Comparison of ENCODE assay signal across 7 cellular contexts in genomic region chr5:21550916-21551315, GRCh38.
DNase-seq lines count a peak whose midpoint lies in the region; TF ChIP-seq lines count a peak whose summit lies in the region.
"Not testable (repeated sequence)": the region's sequence is repeated elsewhere in the genome, so short reads cannot be mapped to it uniquely, and the experiment has no call there.

No MANE protein-coding gene starts in this region.

- H3K27ac ChIP-seq in dorsolateral prefrontal cortex (peak overlapping the region in 54 of 59 donors; percentile 37 to 88 (median 74)), temporal lobe (ENCODE audit: low read depth, low read length) (peak overlapping the region; percentile 50)

- H3K27me3 ChIP-seq in dorsolateral prefrontal cortex, result not testable (repeated sequence)

- in situ Hi-C loops in SK-MEL-5 (cut with HindIII; ENCODE audit: low pct_unique_long_range_greater_than_20kb, low sequenced_read_pairs), result not testable (repeated sequence)

- peak overlapping the region in 25 of 59 donors; percentile 5 to 49 (median 23) for H3K4me3 ChIP-seq in dorsolateral prefrontal cortex

- TF ChIP-seq CTCF in dorsolateral prefrontal cortex (IDR thresholded peaks at IDR 0.05 in 54 of 56, conservative IDR thresholded peaks at IDR 0.05 in 2 of 56; ENCODE audit: low read depth in 1 of 56, partially characterized antibody in 56 of 56), result peak in 3 of 56 donors; percentile 5 to 21 (median 12)

- DNase-seq in Ammon's horn (ENCODE audit: low spot score), result peak; percentile 46
- DNase-seq in SK-MEL-5 (ENCODE audit: low read depth, low spot score), result peak; percentile 27
- not testable (repeated sequence) for DNase-seq in dorsolateral prefrontal cortex
- DNase-seq in hippocampal formation (lab: John Stamatoyannopoulos, UW), result peak; percentile 5 to 21
- DNase-seq in medulla oblongata (ENCODE audit: extremely low spot score), result peak; percentile 56
- DNase-seq in putamen (ENCODE audit: low spot score), result peak; percentile 55

- intact Hi-C loops in dorsolateral prefrontal cortex (cut with DNase I), result not testable (repeated sequence)
